19 cellular contexts compared by ENCODE assay signal in genomic region chr4:185911556-185912064, GRCh38.
A peak's percentile ranks its signal among the peaks of the same experiment; 100 is the strongest.
DNase-seq lines count a peak whose midpoint lies in the region; ATAC-seq and TF ChIP-seq lines count a peak whose summit lies in the region.
"Had no signal": no experiment of that assay in that cellular context is flagged by ENCODE, and none has a peak within 500 bp of the region (broad histone marks: within the 10 kb centered on the region; RNA-seq: fewer than 3 reads in every experiment).

No MANE protein-coding gene starts in this region.

- H3K9me3 ChIP-seq in CD8-positive, alpha-beta memory T cell (ENCODE audit: low read length): no peaks in the 10 kb centered on the region
- no peaks in the 10 kb centered on the region for H3K9me3 ChIP-seq in body of pancreas

- TF ChIP-seq CTCF in brain microvascular endothelial cell (IDR thresholded peaks at IDR 0.05; ENCODE audit: low read depth, low read length, missing control alignments) (no peak), body of pancreas (IDR thresholded peaks at IDR 0.05) (no peak)

- H3K27me3 Mint-ChIP-seq in CD8-positive, alpha-beta memory T cell: peaks cover 0 to 7% of the 10 kb centered on the region in 2 donors

- WGBS in body of pancreas, 2 donors: 89% methylated on average over 4 of the region's 4 CpGs

- H3K27me3 ChIP-seq in brain microvascular endothelial cell (replicated peaks) (no peaks in the 10 kb centered on the region), body of pancreas (no peaks in the 10 kb centered on the region)
- H3K27me3 ChIP-seq in CD8-positive, alpha-beta memory T cell (ENCODE audit: insufficient read depth, low read length, poor library complexity, severe bottlenecking): no peaks in the 10 kb centered on the region

- ATAC-seq in body of pancreas: no peak
- ATAC-seq in HG02642 (IDR thresholded peaks at IDR 0.05; ENCODE audit: poor library complexity, unreplicated experiment): no peak
- ATAC-seq: activated CD8-positive, alpha-beta T cell treated with anti-CD3 and anti-CD28 coated beads, Interleukin-2, amount 10 ng/mL, durations not matched to agents 7 days and 5 days had no signal

- no peak overlapping the region for H3K27ac Mint-ChIP-seq in CD8-positive, alpha-beta memory T cell
- H3K27ac Mint-ChIP-seq: activated CD8-positive, alpha-beta T cell treated with anti-CD3 and anti-CD28 coated beads, Interleukin-2, amount 10 ng/mL, durations not matched to agents 7 days and 5 days; type B pancreatic cell had no signal

- H3K36me3 ChIP-seq in brain microvascular endothelial cell (replicated peaks): no peaks in the 10 kb centered on the region
- H3K36me3 ChIP-seq in CD8-positive, alpha-beta memory T cell (ENCODE audit: insufficient read depth, low read length): no peaks in the 10 kb centered on the region
- no peaks in the 10 kb centered on the region for H3K36me3 ChIP-seq in body of pancreas (replicated peaks in 1 of 2; ENCODE audit: insufficient read depth in 1 of 2, low read depth in 2 of 2)

- no peaks in the 10 kb centered on the region for H3K36me3 Mint-ChIP-seq in CD8-positive, alpha-beta memory T cell
- H3K36me3 Mint-ChIP-seq: type B pancreatic cell had no signal

- intact Hi-C loops in body of pancreas (cut with DNase I): no loop called here

- CTCF ChIA-PET in CD8-positive, alpha-beta memory T cell (lab: Charles Lee): no interaction called here

- no peaks in the 10 kb centered on the region for H3K4me1 ChIP-seq in CD8-positive, alpha-beta memory T cell (ENCODE audit: insufficient read depth, low read length)
- H3K4me1 ChIP-seq in body of pancreas: no peaks in the 10 kb centered on the region

- H3K4me3 ChIP-seq in brain microvascular endothelial cell (ENCODE audit: low read depth, low read length) (no peak overlapping the region), body of pancreas (no peak overlapping the region)
- no peak overlapping the region for H3K4me3 ChIP-seq in CD8-positive, alpha-beta memory T cell (ENCODE audit: low read length)

- POLR2A ChIA-PET in CD8-positive, alpha-beta memory T cell (lab: Charles Lee): no interaction called here

- no peak overlapping the region for H3K4me3 Mint-ChIP-seq in CD8-positive, alpha-beta memory T cell
- H3K4me3 Mint-ChIP-seq: activated CD8-positive, alpha-beta T cell treated with anti-CD3 and anti-CD28 coated beads, Interleukin-2, amount 10 ng/mL, durations not matched to agents 7 days and 5 days; type B pancreatic cell had no signal

- DNase-seq in EH (ENCODE audit: low read depth) (peak; percentile 32), NCI-H748 (lab: John Stamatoyannopoulos, UW; ENCODE audit: unreplicated experiment) (peak; percentile 53), brain microvascular endothelial cell (peak; percentile 42), kidney tubule cell (ENCODE audit: low spot score) (peak; percentile 9), body of pancreas (no peak)
- no peak for DNase-seq in CD8-positive, alpha-beta memory T cell
- DNase-seq in activated naive CD4-positive, alpha-beta T cell treated with anti-CD3 and anti-CD28 coated beads, Interleukin-2, amount 50 U/mL, for 16 hours: no peak
- DNase-seq: activated CD4-positive, CD25-positive, alpha-beta regulatory T cell treated with anti-CD3 and anti-CD28 coated beads, Interleukin-2, amount 50 U/mL, for 72 hours; activated CD8-positive, alpha-beta T cell treated with anti-CD3 and anti-CD28 coated beads, Interleukin-2, amount 10 ng/mL, durations not matched to agents 7 days and 5 days; activated naive CD4-positive, alpha-beta T cell; activated T-cell treated with anti-CD3 and anti-CD28 coated beads, Interleukin-2, amount 50 U/mL, for 1 hour; KG1; MV-4-11; NCI-H187 treated with DMSO at 0.1 percent for 48 hours; NCI-H226; small intestine; stimulated activated CD4-positive, alpha-beta T cell treated with anti-CD3 and anti-CD28 coated beads, Interleukin-2, amount 100 ng/mL, for 48 hours had no signal

- H3K27ac ChIP-seq in brain microvascular endothelial cell (peak overlapping the region; percentile 17), body of pancreas (no peak overlapping the region)
- no peak overlapping the region for H3K27ac ChIP-seq in CD8-positive, alpha-beta memory T cell (ENCODE audit: low read depth, low read length)

- no peak for TF ChIP-seq POLR2A in body of pancreas (IDR thresholded peaks at IDR 0.05)

- H3K4me1 Mint-ChIP-seq in CD8-positive, alpha-beta memory T cell: no peaks in the 10 kb centered on the region

- H3K9me3 Mint-ChIP-seq in CD8-positive, alpha-beta memory T cell: peaks cover 0 to 4% (median 2%) of the 10 kb centered on the region in 5 donors
- H3K9me3 Mint-ChIP-seq: type B pancreatic cell had no signal

- in situ Hi-C loops in brain microvascular endothelial cell (cut with HindIII; ENCODE audit: low pct_ligation_motif_present, low sequenced_read_pairs): no loop called here

Comparison
In these comparisons a context has a peak if more than half of its experiments do, and no peak if none do; other contexts are left out.
1. DNase-seq: peak in EH (single experiment), NCI-H748 (single experiment), brain microvascular endothelial cell (single experiment) and kidney tubule cell (single experiment); none in CD8-positive, alpha-beta memory T cell (0 of 5), activated naive CD4-positive, alpha-beta T cell treated with anti-CD3 and anti-CD28 coated beads, Interleukin-2, amount 50 U/mL, for 16 hours (single experiment) and body of pancreas (0 of 4).